Comparison of ENCODE assay signal across 11 cellular contexts in genomic region chr5:56686337-56687198, GRCh38.
DNase-seq lines count a peak whose midpoint lies in the region; ATAC-seq and TF ChIP-seq lines count a peak whose summit lies in the region.
"Had no signal": no experiment of that assay in that cellular context is flagged by ENCODE, and none has a peak within 500 bp of the region (broad histone marks: within the 10 kb centered on the region; RNA-seq: fewer than 3 reads in every experiment).

No MANE protein-coding gene starts in this region.

- TF ChIP-seq POLR2A in prostate gland (IDR thresholded peaks at IDR 0.05): no peak

- peak; percentile 63 to 70 for ATAC-seq in CD4-positive, CD25-positive, alpha-beta regulatory T cell (ENCODE audit: low read depth in 2 of 2)
- peak; percentile 61 for ATAC-seq in GM19351 (IDR thresholded peaks at IDR 0.05; ENCODE audit: unreplicated experiment)
- ATAC-seq in HG03025 (IDR thresholded peaks at IDR 0.05; ENCODE audit: low FRiP score, unreplicated experiment): peak; percentile 49
- ATAC-seq: GM23338 had no signal

- H3K36me3 Mint-ChIP-seq in CD4-positive, CD25-positive, alpha-beta regulatory T cell: peaks cover 5% of the 10 kb centered on the region

- H3K4me3 ChIP-seq in CD4-positive, CD25-positive, alpha-beta regulatory T cell (ENCODE audit: low read depth, low read length): peak overlapping the region; percentile 39
- no peak overlapping the region for H3K4me3 ChIP-seq in prostate gland
- H3K4me3 ChIP-seq: GM23338 had no signal

- H3K4me1 Mint-ChIP-seq in CD4-positive, CD25-positive, alpha-beta regulatory T cell: peaks cover 43 to 99% (median 76%) of the 10 kb centered on the region in 4 donors

- H3K27me3 Mint-ChIP-seq in CD4-positive, CD25-positive, alpha-beta regulatory T cell: peaks cover 4% of the 10 kb centered on the region

- peak in 2 of 3 donors; percentile 73 to 82 for DNase-seq in CD4-positive, CD25-positive, alpha-beta regulatory T cell
- DNase-seq in RPMI8226 (peak; percentile 87), NCI-H2227 (lab: John Stamatoyannopoulos, UW; ENCODE audit: unreplicated experiment) (no peak), NCI-H1436 (lab: John Stamatoyannopoulos, UW) (no peak), COR-L47 (lab: John Stamatoyannopoulos, UW) (no peak), prostate gland (ENCODE audit: low spot score) (no peak)
- DNase-seq: foreskin melanocyte, NCI-H146 had no signal

- H3K4me3 Mint-ChIP-seq in CD4-positive, CD25-positive, alpha-beta regulatory T cell: peak overlapping the region; percentile 54 to 81 (median 58)
- H3K4me3 Mint-ChIP-seq: GM23338 had no signal

- H3K27me3 ChIP-seq in CD4-positive, CD25-positive, alpha-beta regulatory T cell (ENCODE audit: control insufficient read depth, insufficient read depth, low read length): no peaks in the 10 kb centered on the region
- H3K27me3 ChIP-seq in prostate gland (replicated peaks; ENCODE audit: insufficient read depth): no peaks in the 10 kb centered on the region

- 86% methylated on average over 5 of the region's 5 CpGs for WGBS in prostate gland

- peak overlapping the region; percentile 79 to 93 (median 90) for H3K27ac Mint-ChIP-seq in CD4-positive, CD25-positive, alpha-beta regulatory T cell
- H3K27ac Mint-ChIP-seq: GM23338 had no signal

- intact Hi-C loops in prostate gland (cut with DNase I): no loop called here

- H3K9me3 Mint-ChIP-seq in CD4-positive, CD25-positive, alpha-beta regulatory T cell: peaks cover 0 to 3% (median 0%) of the 10 kb centered on the region in 7 donors
- H3K9me3 Mint-ChIP-seq: GM23338 had no signal

- no peaks in the 10 kb centered on the region for H3K9me3 ChIP-seq in CD4-positive, CD25-positive, alpha-beta regulatory T cell (ENCODE audit: control insufficient read depth in 2 of 2, low read length in 2 of 2)
- no peaks in the 10 kb centered on the region for H3K9me3 ChIP-seq in prostate gland

- peaks cover 97% of the 10 kb centered on the region for H3K4me1 ChIP-seq in CD4-positive, CD25-positive, alpha-beta regulatory T cell (ENCODE audit: control insufficient read depth, insufficient read depth, low read length, poor library complexity, severe bottlenecking)
- no peaks in the 10 kb centered on the region for H3K4me1 ChIP-seq in prostate gland (replicated peaks)

- peak overlapping the region; percentile 75 for H3K27ac ChIP-seq in CD4-positive, CD25-positive, alpha-beta regulatory T cell (ENCODE audit: insufficient read depth, low read length, poor library complexity, severe bottlenecking)
- H3K27ac ChIP-seq in prostate gland: no peak overlapping the region

- no peaks in the 10 kb centered on the region for H3K36me3 ChIP-seq in CD4-positive, CD25-positive, alpha-beta regulatory T cell (ENCODE audit: control insufficient read depth, insufficient read depth, low read length)
- no peaks in the 10 kb centered on the region for H3K36me3 ChIP-seq in prostate gland

- TF ChIP-seq CTCF in prostate gland (IDR thresholded peaks at IDR 0.05): no peak

Comparison
In these comparisons a context has a peak if more than half of its experiments do, and no peak if none do; other contexts are left out.
1. DNase-seq: peak in CD4-positive, CD25-positive, alpha-beta regulatory T cell (2 of 3) and RPMI8226 (single experiment); none in NCI-H2227 (single experiment), NCI-H1436 (single experiment), COR-L47 (single experiment) and prostate gland (single experiment).
2. Peak in every context shown above with its lines, with median percentiles within 50 percentile points of each other: ATAC-seq.